In genomic region chr13:39336964-39337363, GRCh38 we compare ENCODE assay signal across 10 cellular contexts.
"Had no signal": no experiment of that assay in that cellular context is flagged by ENCODE, and none has a peak within 500 bp of the region (broad histone marks: within the 10 kb centered on the region; RNA-seq: fewer than 3 reads in every experiment).

No MANE protein-coding gene starts in this region.

- H3K4me2 ChIP-seq: GM23338 had no signal

- H2AFZ ChIP-seq: GM23338 had no signal

- H3K4me3 Mint-ChIP-seq: GM23338, H9, HFFc6 had no signal

- FAIRE-seq: H1, H54, K562 had no signal

- H3K9me3 Mint-ChIP-seq: HFFc6 had no signal

- H3K27ac ChIP-seq: HL-60 had no signal

- DNase-seq: H9, HCEC 1CT, HFFc6, IMR-90, KG1 had no signal

- H3K4me3 ChIP-seq: GM23338, K562 had no signal

- H3K27ac Mint-ChIP-seq: GM23338, H9, HFFc6 had no signal

- ATAC-seq: GM23338, K562 had no signal
